ENCODE assay signal across 8 cellular contexts in the genomic region with DNA sequence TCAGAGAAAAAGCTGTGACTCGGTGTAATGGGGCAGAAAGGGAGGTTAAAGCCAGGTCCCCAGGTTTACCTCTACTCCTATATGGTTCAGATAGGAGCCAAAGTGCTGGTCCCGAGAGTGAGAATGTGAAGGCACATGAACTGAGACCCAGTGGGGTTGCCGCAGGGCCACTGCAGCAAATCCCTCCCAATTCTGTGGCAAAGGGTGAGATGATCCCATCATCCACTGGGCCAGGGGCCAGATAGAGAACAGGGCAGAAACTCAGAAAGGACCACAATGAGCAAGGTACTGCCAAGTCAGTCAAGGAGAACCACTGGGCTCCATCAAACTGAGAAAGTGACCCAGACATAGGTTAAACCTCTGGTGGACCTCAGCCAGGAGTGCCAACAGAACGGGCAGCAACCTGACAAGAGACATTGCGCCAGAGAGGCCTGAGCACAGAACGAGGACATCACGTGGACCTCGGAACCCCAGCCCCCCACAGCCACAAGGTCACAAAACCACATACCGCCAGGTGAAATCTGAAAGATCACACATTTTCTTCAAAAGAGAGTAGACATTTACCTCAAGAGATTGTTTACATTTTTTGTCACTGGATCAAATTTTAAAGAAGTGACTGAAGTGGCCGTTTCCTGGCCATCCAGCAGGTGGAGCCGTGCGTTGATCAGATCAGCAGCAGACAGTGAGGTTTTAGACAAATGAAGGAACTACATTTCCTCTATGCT. TPM values are rescaled to one million over a fixed set of nuclear protein-coding genes. Genes with fewer than 3 reads are reported as not detected.
A peak's percentile ranks its signal among the peaks of the same experiment; 100 is the strongest.
DNase-seq lines count a peak whose midpoint lies in the region; ATAC-seq and TF ChIP-seq lines count a peak whose summit lies in the region.

No MANE protein-coding gene starts in this region.

- H3K36me3 ChIP-seq in kidney epithelial cell (ENCODE audit: control insufficient read depth, insufficient read depth, low read length) = no peaks in the 10 kb centered on the region

- peak; percentile 72 for ATAC-seq in HG02870 (IDR thresholded peaks at IDR 0.05; ENCODE audit: unreplicated experiment)

- H3K27me3 ChIP-seq in kidney epithelial cell (ENCODE audit: control insufficient read depth, insufficient read depth, low read length) = no peaks in the 10 kb centered on the region

- TF ChIP-seq CTCF in GM12872 (IDR thresholded peaks at IDR 0.05; ENCODE audit: insufficient read depth, low read depth, low read length) (peak; percentile 86), WI38 (IDR thresholded peaks at IDR 0.05; ENCODE audit: low read depth, low read length) (peak; percentile 92), cardiac fibroblast (IDR thresholded peaks at IDR 0.05; ENCODE audit: low read depth, low read length) (peak; percentile 94), kidney epithelial cell (IDR thresholded peaks at IDR 0.05; ENCODE audit: insufficient read depth, low read length, poor library complexity, severe bottlenecking) (peak; percentile 92)

- DNase-seq in NCI-H2196 (lab: John Stamatoyannopoulos, UW; ENCODE audit: unreplicated experiment) (peak; percentile 89), cardiac fibroblast (ENCODE audit: low read depth in 2 of 2) (peak; percentile 72 to 76), kidney epithelial cell (ENCODE audit: low read depth) (no peak), GOT3 (lab: John Stamatoyannopoulos, UW) (no peak)
- peak; percentile 56 to 64 for DNase-seq in stimulated activated CD4-positive, alpha-beta T cell treated with anti-CD3 and anti-CD28 coated beads, Interleukin-2, amount 100 ng/mL, for 48 hours

- H3K4me3 ChIP-seq in WI38 (ENCODE audit: low read depth, low read length) (no peak overlapping the region), cardiac fibroblast (replicated peaks in 1 of 2; ENCODE audit: low read depth in 2 of 2, low read length in 2 of 2) (no peak overlapping the region), kidney epithelial cell (ENCODE audit: low read depth, low read length) (no peak overlapping the region)

RNA-seq across cellular contexts. Expression of gene ITPR2, which starts 20.5 kb away (rescaled TPM):
- 16.3 and 19.9 TPM in 2 replicates for total RNA-seq in kidney epithelial cell

Comparison
In these comparisons a context has a peak if more than half of its experiments do, and no peak if none do; other contexts are left out.
1. DNase-seq: peak in NCI-H2196 (single experiment), cardiac fibroblast (2 of 2) and stimulated activated CD4-positive, alpha-beta T cell treated with anti-CD3 and anti-CD28 coated beads, Interleukin-2, amount 100 ng/mL, for 48 hours (2 of 2); none in kidney epithelial cell (single experiment) and GOT3 (single experiment).
2. Peak in every context shown above with its lines, with median percentiles within 50 percentile points of each other: CTCF ChIP-seq.